In genomic region chr7:44172803-44173424, GRCh38 we compare ENCODE assay signal across 22 cellular contexts. TPM values are rescaled to one million over a fixed set of nuclear protein-coding genes. Genes with fewer than 3 reads are reported as not detected.
DNase-seq lines count a peak whose midpoint lies in the region; ATAC-seq and TF ChIP-seq lines count a peak whose summit lies in the region.
"Had no signal": no experiment of that assay in that cellular context is flagged by ENCODE, and none has a peak within 500 bp of the region (broad histone marks: within the 10 kb centered on the region; RNA-seq: fewer than 3 reads in every experiment).

No MANE protein-coding gene starts in this region.

- no peaks in the 10 kb centered on the region for H3K36me3 Mint-ChIP-seq in activated T-cell treated with anti-CD3 and anti-CD28 coated beads, Interleukin-2, amount 50 U/mL, for 24 hours (ENCODE audit: low read depth)
- H3K36me3 Mint-ChIP-seq: natural killer cell had no signal

- ATAC-seq in GM18873 (IDR thresholded peaks at IDR 0.05; ENCODE audit: low FRiP score, unreplicated experiment), result no peak
- ATAC-seq: activated naive CD8-positive, alpha-beta T cell treated with anti-CD3 and anti-CD28 coated beads, Interleukin-2, amount 50 U/mL, for 24 hours; foreskin keratinocyte; left cardiac atrium; natural killer cell; Right ventricle myocardium inferior had no signal

- no peaks in the 10 kb centered on the region for H3K9me3 Mint-ChIP-seq in activated T-cell treated with anti-CD3 and anti-CD28 coated beads, Interleukin-2, amount 50 U/mL, for 24 hours
- H3K9me3 Mint-ChIP-seq: activated CD4-positive, alpha-beta T cell treated with anti-CD3 and anti-CD28 coated beads, Interleukin-2, amount 10 ng/mL, durations not matched to agents 24 days and 14 days; activated naive CD8-positive, alpha-beta T cell treated with anti-CD3 and anti-CD28 coated beads, Interleukin-2, amount 50 U/mL, for 24 hours; natural killer cell had no signal

- in situ Hi-C loops in Caki2 (cut with HindIII; ENCODE audit: low pct_unique_long_range_greater_than_20kb, low sequenced_read_pairs), result no loop called here

- H3K4me1 Mint-ChIP-seq in activated T-cell treated with anti-CD3 and anti-CD28 coated beads, Interleukin-2, amount 50 U/mL, for 24 hours (ENCODE audit: low read depth), result peaks cover under 1% of the 10 kb centered on the region
- H3K4me1 Mint-ChIP-seq: natural killer cell had no signal

- no peak overlapping the region for H3K27ac Mint-ChIP-seq in activated T-cell treated with anti-CD3 and anti-CD28 coated beads, Interleukin-2, amount 50 U/mL, for 24 hours
- H3K27ac Mint-ChIP-seq: activated CD4-positive, alpha-beta T cell treated with anti-CD3 and anti-CD28 coated beads, Interleukin-2, amount 10 ng/mL, durations not matched to agents 24 days and 14 days; activated naive CD8-positive, alpha-beta T cell treated with anti-CD3 and anti-CD28 coated beads, Interleukin-2, amount 50 U/mL, for 24 hours; natural killer cell had no signal

- TF ChIP-seq CTCF in GM20000 (IDR thresholded peaks at IDR 0.05; ENCODE audit: extremely low read depth, missing control alignments), result no peak

- DNase-seq in Caki2 (ENCODE audit: low read depth) (peak; percentile 33), NCI-H1092 (lab: John Stamatoyannopoulos, UW) (peak; percentile 81), NCI-H69 (lab: John Stamatoyannopoulos, UW) (peak; percentile 70), glomerular visceral epithelial cell (ENCODE audit: extremely low spot score) (peak; percentile 69), GM20000 (ENCODE audit: low spot score) (no peak)
- no peak for DNase-seq in activated T-cell treated with anti-CD3 and anti-CD28 coated beads, Interleukin-2, amount 50 U/mL, for 24 hours
- DNase-seq: activated CD4-positive, alpha-beta T cell treated with anti-CD3 and anti-CD28 coated beads, Interleukin-2, amount 10 ng/mL, durations not matched to agents 24 days and 14 days; activated effector memory CD4-positive, alpha-beta T cell treated with Interleukin-2 at 50 U/mL for 16 hours; activated naive CD8-positive, alpha-beta T cell treated with anti-CD3 and anti-CD28 coated beads, Interleukin-2, amount 50 U/mL, for 24 hours; AML-193; dermis blood vessel endothelial cell; hippocampal formation; left cardiac atrium; mesendoderm; natural killer cell; sigmoid colon; stimulated activated naive CD4-positive, alpha-beta T cell; thyroid gland had no signal

- no peak overlapping the region for H3K4me3 Mint-ChIP-seq in activated T-cell treated with anti-CD3 and anti-CD28 coated beads, Interleukin-2, amount 50 U/mL, for 24 hours
- H3K4me3 Mint-ChIP-seq: activated CD4-positive, alpha-beta T cell treated with anti-CD3 and anti-CD28 coated beads, Interleukin-2, amount 10 ng/mL, durations not matched to agents 24 days and 14 days; activated naive CD8-positive, alpha-beta T cell treated with anti-CD3 and anti-CD28 coated beads, Interleukin-2, amount 50 U/mL, for 24 hours; natural killer cell had no signal

- H3K27me3 Mint-ChIP-seq in activated T-cell treated with anti-CD3 and anti-CD28 coated beads, Interleukin-2, amount 50 U/mL, for 24 hours, result peaks cover 6% of the 10 kb centered on the region

RNA-seq across cellular contexts. Expression of gene GCK, which starts 16.3 kb away (rescaled TPM):
- not detected in 2 replicates for total RNA-seq in Caki2 (2014; rRNA removed; shearing (Covaris generic); ENCODE audit: low replicate concordance)
- total RNA-seq: dermis blood vessel endothelial cell, natural killer cell had no signal

RNA-seq across cellular contexts. Expression of gene YKT6, which starts 27.9 kb away (rescaled TPM):
- 71.2 and 102 TPM in 2 replicates for total RNA-seq in Caki2 (2014; rRNA removed; shearing (Covaris generic); ENCODE audit: low replicate concordance)

RNA-seq across cellular contexts. Expression of gene MYL7, which starts 31.8 kb away (rescaled TPM):
- total RNA-seq in Caki2 (2014; rRNA removed; shearing (Covaris generic); ENCODE audit: low replicate concordance), result not detected in 2 replicates
- total RNA-seq: activated CD4-positive, alpha-beta T cell treated with anti-CD3 and anti-CD28 coated beads, Interleukin-2, amount 10 ng/mL, durations not matched to agents 24 days and 14 days; dermis blood vessel endothelial cell; endothelial cell of umbilical vein; foreskin keratinocyte; natural killer cell; sigmoid colon; thyroid gland had no signal

RNA-seq across cellular contexts. Expression of gene POLD2, which starts 49.6 kb away (rescaled TPM):
- total RNA-seq in Caki2 (2014; rRNA removed; shearing (Covaris generic); ENCODE audit: low replicate concordance), result 211 and 243 TPM in 2 replicates

Comparison
In these comparisons a context has a peak if more than half of its experiments do, and no peak if none do; other contexts are left out.
1. DNase-seq: peak in Caki2 (single experiment), NCI-H1092 (single experiment), NCI-H69 (single experiment) and glomerular visceral epithelial cell (single experiment); none in GM20000 (single experiment) and activated T-cell treated with anti-CD3 and anti-CD28 coated beads, Interleukin-2, amount 50 U/mL, for 24 hours (single experiment).